1 cellular context compared by ENCODE assay signal in genomic region chr16:29111901-29112680, GRCh38.
TF ChIP-seq lines count a peak whose summit lies in the region.

No MANE protein-coding gene starts in this region.

TF ChIP-seq in K562, 482 proteins besides CTCF, POLR2A, EP300 and RAD21:
- TF ChIP-seq KDM1A (IDR thresholded peaks at IDR 0.05): peak; percentile 49 to 51; a peak in 3 of 4 replicates
